Comparison of ENCODE assay signal across 1 cellular context in genomic region chr2:76170856-76171255, GRCh38.
A peak's percentile ranks its signal among the peaks of the same experiment; 100 is the strongest.
TF ChIP-seq lines count a peak whose summit lies in the region.

No MANE protein-coding gene starts in this region.

TF ChIP-seq in HepG2, 621 proteins besides CTCF, POLR2A, EP300 and RAD21 (continued from another document):
- TF ChIP-seq FOXP4 (CRISPR knock-in tag; IDR thresholded peaks at IDR 0.05) (peak; percentile 89), FOXA1 (IDR thresholded peaks at IDR 0.05) (no peak), FOXA1 (CRISPR knock-in tag; IDR thresholded peaks at IDR 0.05) (peak; percentile 1; the same call in 1 of the 2 replicates), ZNF430 (CRISPR knock-in tag; IDR thresholded peaks at IDR 0.05) (peak; percentile 47; the same call in 1 of the 2 replicates), RXRB (CRISPR knock-in tag; IDR thresholded peaks at IDR 0.05; ENCODE audit: borderline replicate concordance) (peak; percentile 32; the same call in 1 of the 2 replicates), ZNF710 (CRISPR knock-in tag; IDR thresholded peaks at IDR 0.05; ENCODE audit: borderline replicate concordance) (peak; percentile 50; the same call in 1 of the 2 replicates), MED1 (CRISPR knock-in tag; IDR thresholded peaks at IDR 0.05) (peak; percentile 31; the same call in 1 of the 2 replicates), CREB1 (IDR thresholded peaks at IDR 0.05) (no peak), CREB1 (CRISPR knock-in tag; IDR thresholded peaks at IDR 0.05) (0 out of 2 replicates have a peak, but pooled peaks have one; percentile 17), ONECUT2 (CRISPR knock-in tag; IDR thresholded peaks at IDR 0.05) (0 out of 2 replicates have a peak, but pooled peaks have one; percentile 21), SOX13 (IDR thresholded peaks at IDR 0.05) (no peak), SOX13 (CRISPR knock-in tag; conservative IDR thresholded peaks at IDR 0.05 in 1 of 2, IDR thresholded peaks at IDR 0.05 in 1 of 2) (peak in 1 of 2 experiments; percentile 92; a peak in 2 of 4 replicates), EED (CRISPR knock-in tag; IDR thresholded peaks at IDR 0.05) (no peak), IRF2 (CRISPR knock-in tag; IDR thresholded peaks at IDR 0.05) (no peak), HMG20A (CRISPR knock-in tag; IDR thresholded peaks at IDR 0.05; ENCODE audit: borderline replicate concordance) (peak; percentile 27; the same call in 1 of the 2 replicates), RARA (CRISPR knock-in tag; IDR thresholded peaks at IDR 0.05) (0 out of 2 replicates have a peak, but pooled peaks have one; percentile 26), TBP (CRISPR knock-in tag; IDR thresholded peaks at IDR 0.05) (no peak)
